In genomic region chr3:9902372-9903237, GRCh38 we compare ENCODE assay signal across 1 cellular context.
TF ChIP-seq lines count a peak whose summit lies in the region.

IL17RE (plus strand) TSS chr3:9902848; CDS start chr3:9902933, 85 bp downstream.

TF ChIP-seq in HepG2, 621 proteins besides CTCF, POLR2A, EP300 and RAD21 (continues in another document):
- TF ChIP-seq THRA (CRISPR knock-in tag; IDR thresholded peaks at IDR 0.05; ENCODE audit: borderline replicate concordance) (peak; percentile 18; the same call in 1 of the 2 replicates), ZBTB10 (CRISPR knock-in tag; IDR thresholded peaks at IDR 0.05; ENCODE audit: borderline replicate concordance) (no peak), AFF4 (CRISPR knock-in tag; IDR thresholded peaks at IDR 0.05) (0 out of 2 replicates have a peak, but pooled peaks have one; percentile 29), GABPA (IDR thresholded peaks at IDR 0.05; ENCODE audit: low read depth, low read length) (no peak), GABPA (CRISPR knock-in tag; IDR thresholded peaks at IDR 0.05; ENCODE audit: low read depth) (no peak), ZNF574 (CRISPR knock-in tag; IDR thresholded peaks at IDR 0.05) (peak; percentile 27; the same call in 1 of the 2 replicates), ZNF350 (CRISPR knock-in tag; IDR thresholded peaks at IDR 0.05; ENCODE audit: borderline replicate concordance, low read depth) (0 out of 2 replicates have a peak, but pooled peaks have one; percentile 9), DMAP1 (CRISPR knock-in tag; IDR thresholded peaks at IDR 0.05) (peak; percentile 51; the same call in 1 of the 2 replicates), HIVEP1 (CRISPR knock-in tag; IDR thresholded peaks at IDR 0.05) (peak; percentile 32; the same call in 1 of the 2 replicates), ZNF232 (CRISPR knock-in tag; IDR thresholded peaks at IDR 0.05; ENCODE audit: borderline replicate concordance) (no peak), BRF2 (CRISPR knock-in tag; IDR thresholded peaks at IDR 0.05) (no peak), PHF20 (CRISPR knock-in tag; IDR thresholded peaks at IDR 0.05) (peak; percentile 60; the same call in 1 of the 2 replicates), SPEN (CRISPR knock-in tag; IDR thresholded peaks at IDR 0.05; ENCODE audit: low read depth) (peak; percentile 28; the same call in 1 of the 2 replicates), IRF2 (CRISPR knock-in tag; IDR thresholded peaks at IDR 0.05) (peak; percentile 12; the same call in 1 of the 2 replicates), TFE3 (CRISPR knock-in tag; IDR thresholded peaks at IDR 0.05) (peak; percentile 58; the same call in 1 of the 2 replicates), MEIS1 (CRISPR knock-in tag; IDR thresholded peaks at IDR 0.05; ENCODE audit: borderline replicate concordance) (0 out of 2 replicates have a peak, but pooled peaks have one; percentile 63), ZNF691 (CRISPR knock-in tag; IDR thresholded peaks at IDR 0.05; ENCODE audit: borderline replicate concordance, low read depth) (peak; percentile 42; the same call in 1 of the 2 replicates), XRCC5 (optimal IDR thresholded peaks at IDR 0.05; ENCODE audit: low read length) (peak; percentile 31), ZNF530 (CRISPR knock-in tag; IDR thresholded peaks at IDR 0.05; ENCODE audit: low read depth) (0 out of 2 replicates have a peak, but pooled peaks have one; percentile 34), MXD3 (CRISPR knock-in tag; IDR thresholded peaks at IDR 0.05) (peak; percentile 31; the same call in 1 of the 2 replicates), HES4 (CRISPR knock-in tag; IDR thresholded peaks at IDR 0.05; ENCODE audit: borderline replicate concordance) (no peak), TEAD3 (CRISPR knock-in tag; optimal IDR thresholded peaks at IDR 0.05; ENCODE audit: borderline replicate concordance) (peak; percentile 41), DPF2 (CRISPR knock-in tag; IDR thresholded peaks at IDR 0.05; ENCODE audit: borderline replicate concordance, low read depth) (peak; percentile 45; the same call in 1 of the 2 replicates), ESRRA (CRISPR knock-in tag; IDR thresholded peaks at IDR 0.05; ENCODE audit: low read depth) (0 out of 2 replicates have a peak, but pooled peaks have one; percentile 34), TIGD3 (CRISPR knock-in tag; IDR thresholded peaks at IDR 0.05; ENCODE audit: borderline replicate concordance) (no peak), ZBTB20 (CRISPR knock-in tag; IDR thresholded peaks at IDR 0.05; ENCODE audit: borderline replicate concordance, low read depth) (0 out of 2 replicates have a peak, but pooled peaks have one; percentile 13), ZNF558 (CRISPR knock-in tag; IDR thresholded peaks at IDR 0.05; ENCODE audit: borderline replicate concordance) (no peak), MEF2D (CRISPR knock-in tag; IDR thresholded peaks at IDR 0.05) (peak; percentile 45; the same call in 1 of the 2 replicates), ZSCAN29 (CRISPR knock-in tag; conservative IDR thresholded peaks at IDR 0.05) (0 out of 2 replicates have a peak, but pooled peaks have one; percentile 19), ZNF34 (CRISPR knock-in tag; IDR thresholded peaks at IDR 0.05; ENCODE audit: borderline replicate concordance) (peak; percentile 2; the same call in 1 of the 2 replicates), LCORL (IDR thresholded peaks at IDR 0.05) (no peak), LCORL (CRISPR knock-in tag; IDR thresholded peaks at IDR 0.05) (peak; percentile 76), GTF2F1 (IDR thresholded peaks at IDR 0.05; ENCODE audit: low read length) (no peak), ZNF703 (CRISPR knock-in tag; IDR thresholded peaks at IDR 0.05; ENCODE audit: borderline replicate concordance) (no peak), PLRG1 (conservative IDR thresholded peaks at IDR 0.05) (no peak), SIN3A (IDR thresholded peaks at IDR 0.05; ENCODE audit: borderline replicate concordance, low read depth, low read length) (0 out of 2 replicates have a peak, but pooled peaks have one; percentile 14), ZNF382 (CRISPR knock-in tag; IDR thresholded peaks at IDR 0.05; ENCODE audit: borderline replicate concordance) (no peak), SALL1 (CRISPR knock-in tag; IDR thresholded peaks at IDR 0.05) (peak; percentile 49), ZNF83 (CRISPR knock-in tag; IDR thresholded peaks at IDR 0.05; ENCODE audit: borderline replicate concordance) (peak; percentile 26; the same call in 1 of the 2 replicates), PHF8 (CRISPR knock-in tag; IDR thresholded peaks at IDR 0.05) (peak; percentile 67), GLI4 (CRISPR knock-in tag; IDR thresholded peaks at IDR 0.05; ENCODE audit: borderline replicate concordance) (peak; percentile 63; the same call in 1 of the 2 replicates), POLR2AphosphoS5 (IDR thresholded peaks at IDR 0.05; ENCODE audit: low read depth, low read length) (peak; percentile 51; the same call in 1 of the 2 replicates), HNF4G (IDR thresholded peaks at IDR 0.05; ENCODE audit: borderline replicate concordance, low read depth, low read length) (no peak), HNF4G (CRISPR knock-in tag; IDR thresholded peaks at IDR 0.05; ENCODE audit: borderline replicate concordance, low read depth) (0 out of 2 replicates have a peak, but pooled peaks have one; percentile 22), BCL6 (CRISPR knock-in tag; IDR thresholded peaks at IDR 0.05) (0 out of 2 replicates have a peak, but pooled peaks have one; percentile 5), NFE2L2 (IDR thresholded peaks at IDR 0.05; ENCODE audit: low read length) (no peak), ZSCAN25 (CRISPR knock-in tag; IDR thresholded peaks at IDR 0.05) (peak; percentile 58; the same call in 1 of the 2 replicates)
